ENCODE assay signal across 10 cellular contexts in genomic region chr20:51540585-51540984, GRCh38. TPM values are rescaled to one million over a fixed set of nuclear protein-coding genes. Genes with fewer than 3 reads are reported as not detected.
DNase-seq lines count a peak whose midpoint lies in the region; ATAC-seq and TF ChIP-seq lines count a peak whose summit lies in the region.
"Had no signal": no experiment of that assay in that cellular context is flagged by ENCODE, and none has a peak within 500 bp of the region (broad histone marks: within the 10 kb centered on the region; RNA-seq: fewer than 3 reads in every experiment).

No MANE protein-coding gene starts in this region.

- H3K79me2 ChIP-seq in DOHH2 (ENCODE audit: control insufficient read depth, low read length) (peaks cover 68% of the 10 kb centered on the region), OCI-LY1 (ENCODE audit: insufficient read depth, low read length) (peaks cover 48% of the 10 kb centered on the region), osteoblast (ENCODE audit: insufficient read depth, low read length) (no peaks in the 10 kb centered on the region)

- DNase-seq in progenitor cell of endocrine pancreas (ENCODE audit: low spot score, unreplicated experiment) (no peak), COR-L47 (lab: John Stamatoyannopoulos, UW) (no peak), superior temporal gyrus (ENCODE audit: extremely low spot score) (no peak), osteoblast (ENCODE audit: insufficient read length, low spot score, missing footprints) (no peak)
- DNase-seq: EL, NCI-H524 treated with DMSO at 0.1 percent for 48 hours had no signal

- H3K4me1 Mint-ChIP-seq in dendritic cell treated with granulocyte-macrophage colony-stimulating factor and Interleukin-4, amounts not matched to agents 40 ng/mL and 50 ng/mL, for 4 days (ENCODE audit: low read depth) = peaks cover 55% of the 10 kb centered on the region
- peaks cover 35% of the 10 kb centered on the region for H3K4me1 Mint-ChIP-seq in progenitor cell of endocrine pancreas (ENCODE audit: low read depth)

- peak overlapping the region; percentile 90 for H3K27ac Mint-ChIP-seq in dendritic cell treated with granulocyte-macrophage colony-stimulating factor and Interleukin-4, amounts not matched to agents 40 ng/mL and 50 ng/mL, for 4 days
- H3K27ac Mint-ChIP-seq in progenitor cell of endocrine pancreas = peak overlapping the region; percentile 77

- H3K27ac ChIP-seq in DOHH2 (ENCODE audit: low read depth, low read length) (peak overlapping the region; percentile 71), OCI-LY1 (ENCODE audit: low read depth, low read length, poor library complexity, severe bottlenecking) (peak overlapping the region; percentile 95), osteoblast (ENCODE audit: low read depth, low read length) (no peak overlapping the region)

- H3K36me3 ChIP-seq in DOHH2 (ENCODE audit: control insufficient read depth, low read length) (peaks cover 40% of the 10 kb centered on the region), OCI-LY1 (ENCODE audit: insufficient read depth, low read length) (peaks cover 29% of the 10 kb centered on the region), osteoblast (ENCODE audit: insufficient read depth, low read length) (no peaks in the 10 kb centered on the region)

- H3K27me3 ChIP-seq in DOHH2 (ENCODE audit: control insufficient read depth, low read length) (peaks cover 2% of the 10 kb centered on the region), OCI-LY1 (ENCODE audit: insufficient read depth, low read length) (no peaks in the 10 kb centered on the region; the same call in 1 of the 2 replicates), osteoblast (ENCODE audit: insufficient read depth, low read length) (peaks cover 35% of the 10 kb centered on the region)

- peaks cover 25% of the 10 kb centered on the region for H3K36me3 Mint-ChIP-seq in dendritic cell treated with granulocyte-macrophage colony-stimulating factor and Interleukin-4, amounts not matched to agents 40 ng/mL and 50 ng/mL, for 4 days (ENCODE audit: low read depth)
- peaks cover 10% of the 10 kb centered on the region for H3K36me3 Mint-ChIP-seq in progenitor cell of endocrine pancreas (ENCODE audit: insufficient read depth)

- TF ChIP-seq CTCF in DOHH2 (IDR thresholded peaks at IDR 0.05; ENCODE audit: low read depth, low read length, poor library complexity, severe bottlenecking) (no peak), OCI-LY1 (IDR thresholded peaks at IDR 0.05; ENCODE audit: low read length) (no peak), progenitor cell of endocrine pancreas (IDR thresholded peaks at IDR 0.05; ENCODE audit: unreplicated experiment) (no peak), osteoblast (IDR thresholded peaks at IDR 0.05; ENCODE audit: extremely low read depth, low read depth, low read length) (no peak)

- H3F3A ChIP-seq in DOHH2 (ENCODE audit: control insufficient read depth, insufficient read depth) (no peaks in the 10 kb centered on the region), OCI-LY1 (ENCODE audit: insufficient read depth, low read length) (no peaks in the 10 kb centered on the region)

- H3K9ac ChIP-seq in OCI-LY1 (ENCODE audit: low read length) = peak overlapping the region; percentile 79

- no peak for ATAC-seq in HG02973 (IDR thresholded peaks at IDR 0.05; ENCODE audit: unreplicated experiment)

- intact Hi-C loops in dendritic cell treated with granulocyte-macrophage colony-stimulating factor and Interleukin-4, amounts not matched to agents 40 ng/mL and 50 ng/mL, for 4 days (cut with micrococcal nuclease) = loop anchor here (5.0 kb wide), 1 partner anchor 38 kb away; no protein-coding TSS in a partner anchor

- H3K4me3 ChIP-seq in DOHH2 (ENCODE audit: low read length) = peak overlapping the region; percentile 94
- peak overlapping the region; percentile 75 for H3K4me3 ChIP-seq in OCI-LY1 (ENCODE audit: low read depth, low read length, poor library complexity, severe bottlenecking)
- no peak overlapping the region for H3K4me3 ChIP-seq in osteoblast (ENCODE audit: insufficient read depth, low read length)

- peak overlapping the region; percentile 94 for H3K4me3 Mint-ChIP-seq in dendritic cell treated with granulocyte-macrophage colony-stimulating factor and Interleukin-4, amounts not matched to agents 40 ng/mL and 50 ng/mL, for 4 days
- peak overlapping the region; percentile 71 for H3K4me3 Mint-ChIP-seq in progenitor cell of endocrine pancreas (ENCODE audit: low read depth)

- H2AFZ ChIP-seq in OCI-LY1 (ENCODE audit: low read length) (no peak overlapping the region), osteoblast (ENCODE audit: low read length) (no peak overlapping the region)

- H3K9me2 ChIP-seq in DOHH2 (replicated peaks; ENCODE audit: control insufficient read depth, low read length) = no peaks in the 10 kb centered on the region
- no peaks in the 10 kb centered on the region for H3K9me2 ChIP-seq in OCI-LY1 (ENCODE audit: low read depth, low read length)

- H3K9me3 Mint-ChIP-seq in dendritic cell treated with granulocyte-macrophage colony-stimulating factor and Interleukin-4, amounts not matched to agents 40 ng/mL and 50 ng/mL, for 4 days = peaks cover 8% of the 10 kb centered on the region
- H3K9me3 Mint-ChIP-seq in progenitor cell of endocrine pancreas (ENCODE audit: low read depth) = peaks cover 6% of the 10 kb centered on the region

- H3K9me3 ChIP-seq in DOHH2 (ENCODE audit: control insufficient read depth, insufficient read depth, low read length) (no peaks in the 10 kb centered on the region), OCI-LY1 (ENCODE audit: low read length) (no peaks in the 10 kb centered on the region), osteoblast (ENCODE audit: low read depth, low read length) (no peaks in the 10 kb centered on the region)

- peaks cover 71% of the 10 kb centered on the region for H3K4me1 ChIP-seq in DOHH2 (ENCODE audit: control insufficient read depth, low read length)
- H3K4me1 ChIP-seq in OCI-LY1 (ENCODE audit: insufficient read depth, low read length, severe bottlenecking) = peaks cover 75% of the 10 kb centered on the region
- no peaks in the 10 kb centered on the region for H3K4me1 ChIP-seq in osteoblast (ENCODE audit: insufficient read depth, low read length)

- peaks cover 45% of the 10 kb centered on the region for H3K27me3 Mint-ChIP-seq in dendritic cell treated with granulocyte-macrophage colony-stimulating factor and Interleukin-4, amounts not matched to agents 40 ng/mL and 50 ng/mL, for 4 days
- peaks cover 25% of the 10 kb centered on the region for H3K27me3 Mint-ChIP-seq in progenitor cell of endocrine pancreas

- H3K4me2 ChIP-seq in DOHH2 (ENCODE audit: low read length) = peak overlapping the region; percentile 89
- H3K4me2 ChIP-seq in OCI-LY1 (ENCODE audit: low read length) = peak overlapping the region; percentile 66
- no peak overlapping the region for H3K4me2 ChIP-seq in osteoblast (ENCODE audit: insufficient read depth, low read length)

- H4K20me1 ChIP-seq in DOHH2 (ENCODE audit: control insufficient read depth, insufficient read depth, low read depth, low read length) (no peaks in the 10 kb centered on the region), OCI-LY1 (ENCODE audit: insufficient read depth, low read length) (no peaks in the 10 kb centered on the region), osteoblast (ENCODE audit: insufficient read depth, low read length) (no peaks in the 10 kb centered on the region)

RNA-seq across cellular contexts. Expression of gene NFATC2, which starts 1.9 kb away (rescaled TPM):
- total RNA-seq in progenitor cell of endocrine pancreas (10.1 and 11.2 TPM in 2 replicates), osteoblast (0.29 and 0.36 TPM in 2 replicates)
